In genomic region chr4:25485104-25485503, GRCh38 we compare ENCODE assay signal across 25 cellular contexts.
"Had no signal": no experiment of that assay in that cellular context is flagged by ENCODE, and none has a peak within 500 bp of the region (broad histone marks: within the 10 kb centered on the region; RNA-seq: fewer than 3 reads in every experiment).

No MANE protein-coding gene starts in this region.

- DNase-seq: activated B cell treated with CpG ODN at 0.5 μM for 24 hours; activated CD4-positive, alpha-beta T cell treated with anti-CD3 and anti-CD28 coated beads for 36 hours; activated CD4-positive, alpha-beta T cell treated with anti-CD3 and anti-CD28 coated beads, Interleukin-2, amount 50 U/mL, for 4 hours; activated CD8-positive, alpha-beta memory T cell treated with anti-CD3 and anti-CD28 coated beads for 24 hours; activated CD8-positive, alpha-beta memory T cell treated with anti-CD3 and anti-CD28 coated beads, Interleukin-2, amount 50 U/mL, for 4 hours; activated naive CD4-positive, alpha-beta T cell treated with Interleukin-2 at 50 U/mL for 16 hours; activated naive CD8-positive, alpha-beta T cell treated with anti-CD3 and anti-CD28 coated beads for 36 hours; activated T-cell treated with anti-CD3 and anti-CD28 coated beads, Interleukin-2, amount 50 U/mL, for 24 hours; esophagus squamous epithelium; head of caudate nucleus; hypothalamus; left ventricle myocardium superior; midbrain; natural killer cell; ovary; right cardiac atrium; stimulated activated CD4-positive, alpha-beta T cell treated with anti-CD3 and anti-CD28 coated beads, Interleukin-12 subunit alpha, Interleukin-12 subunit beta, amount 100 ng/mL, for 4 hours; stimulated activated CD4-positive, alpha-beta T cell treated with anti-CD3 and anti-CD28 coated beads, Interleukin-4, amount 100 ng/mL, for 4 hours; transverse colon had no signal

- ATAC-seq: gastroesophageal sphincter, left ventricle myocardium superior, natural killer cell, right cardiac atrium had no signal

- H3K36me3 ChIP-seq: breast epithelium, esophagus squamous epithelium, gastroesophageal sphincter, neutrophil, ovary, suprapubic skin, transverse colon had no signal

- H3K27me3 ChIP-seq: breast epithelium, esophagus squamous epithelium, gastroesophageal sphincter, neutrophil, ovary, suprapubic skin, transverse colon had no signal

- H3K9me3 ChIP-seq: neutrophil, ovary, transverse colon had no signal

- H3K4me1 ChIP-seq: breast epithelium, gastroesophageal sphincter, suprapubic skin, transverse colon had no signal

- H3K4me3 ChIP-seq: breast epithelium, coronary artery, esophagus squamous epithelium, gastroesophageal sphincter, ovary, suprapubic skin, transverse colon had no signal

- FAIRE-seq: urothelium cell line had no signal

- H3K27ac ChIP-seq: breast epithelium, coronary artery, gastroesophageal sphincter, neutrophil, ovary, suprapubic skin, transverse colon had no signal
